In genomic region chr11:100827934-100828661, GRCh38 we compare ENCODE assay signal across 9 cellular contexts.
DNase-seq lines count a peak whose midpoint lies in the region; ATAC-seq and TF ChIP-seq lines count a peak whose summit lies in the region.
"Had no signal": no experiment of that assay in that cellular context is flagged by ENCODE, and none has a peak within 500 bp of the region (broad histone marks: within the 10 kb centered on the region; RNA-seq: fewer than 3 reads in every experiment).

No MANE protein-coding gene starts in this region.

- CTCF ChIA-PET in Panc1 (lab: Charles Lee) = interaction anchor here (0.7 kb wide), 1 partner anchor 8 kb away, joined by 4 read pairs; no protein-coding TSS in a partner anchor

- in situ Hi-C loops in Panc1 (cut with HindIII; ENCODE audit: low pct_unique_long_range_greater_than_20kb, low sequenced_read_pairs) = no loop called here

- no peak overlapping the region for H3K27ac ChIP-seq in Panc1 (ENCODE audit: low read length)
- H3K27ac ChIP-seq: BLaER1 had no signal

- H3K27me3 ChIP-seq in Panc1 (ENCODE audit: control insufficient read depth, insufficient read depth, low read length) = no peaks in the 10 kb centered on the region
- H3K27me3 ChIP-seq: BLaER1 had no signal

- ATAC-seq in HG03139 (IDR thresholded peaks at IDR 0.05; ENCODE audit: unreplicated experiment) (peak; percentile 89), Panc1 (peak; percentile 70), sciatic nerve (no peak)

- intact Hi-C loops in Panc1 (cut with micrococcal nuclease; ENCODE audit: unreplicated experiment) = no loop called here
- intact Hi-C loops in sciatic nerve (cut with DNase I) = no loop called here

- no peaks in the 10 kb centered on the region for H3K36me3 ChIP-seq in Panc1 (ENCODE audit: control insufficient read depth, insufficient read depth, low read length)
- H3K36me3 ChIP-seq: BLaER1 had no signal

- POLR2A ChIA-PET in Panc1 (lab: Charles Lee) = no interaction called here

- BruUV-seq in Panc1 (replicated peaks; lab: Mats Ljungman, UMichigan) = no TSS peak

- no peaks in the 10 kb centered on the region for H3K9me3 ChIP-seq in Panc1 (ENCODE audit: control insufficient read depth, insufficient read depth, low read depth, low read length)
- H3K9me3 ChIP-seq: BLaER1 had no signal

- peaks cover 7% of the 10 kb centered on the region for H3K4me1 ChIP-seq in Panc1 (ENCODE audit: control insufficient read depth, insufficient read depth, low read length)
- H3K4me1 ChIP-seq: BLaER1 had no signal

- peak; percentile 48 for TF ChIP-seq CTCF in Panc1 (IDR thresholded peaks at IDR 0.05)

- H3K4me3 ChIP-seq in Panc1 (ENCODE audit: low read depth in 2 of 2, low read length in 2 of 2) = no peak overlapping the region
- H3K4me3 ChIP-seq: BLaER1 had no signal

- DNase-seq in NCI-H82 (lab: John Stamatoyannopoulos, UW) (peak; percentile 62), NCI-H82 treated with DMSO at 0.1 percent for 48 hours (lab: John Stamatoyannopoulos, UW; ENCODE audit: unreplicated experiment) (no peak), Panc1 (ENCODE audit: low read depth, low spot score) (no peak), iPS-NIHi7 (ENCODE audit: extremely low spot score) (peak; percentile 21), NCI-H1105 treated with DMSO at 0.1 percent for 48 hours (lab: John Stamatoyannopoulos, UW) (no peak), sciatic nerve (ENCODE audit: low spot score) (no peak)
- DNase-seq in activated naive CD4-positive, alpha-beta T cell treated with anti-CD3 and anti-CD28 coated beads, Interleukin-2, amount 50 U/mL, for 16 hours = no peak

Comparison
In these comparisons a context has a peak if more than half of its experiments do, and no peak if none do; other contexts are left out.
1. DNase-seq: peak in NCI-H82 (single experiment) and iPS-NIHi7 (single experiment); none in NCI-H82 treated with DMSO at 0.1 percent for 48 hours (single experiment), Panc1 (single experiment), NCI-H1105 treated with DMSO at 0.1 percent for 48 hours (single experiment), activated naive CD4-positive, alpha-beta T cell treated with anti-CD3 and anti-CD28 coated beads, Interleukin-2, amount 50 U/mL, for 16 hours (single experiment) and sciatic nerve (single experiment).